1 cellular context compared by ENCODE assay signal in the genomic region with DNA sequence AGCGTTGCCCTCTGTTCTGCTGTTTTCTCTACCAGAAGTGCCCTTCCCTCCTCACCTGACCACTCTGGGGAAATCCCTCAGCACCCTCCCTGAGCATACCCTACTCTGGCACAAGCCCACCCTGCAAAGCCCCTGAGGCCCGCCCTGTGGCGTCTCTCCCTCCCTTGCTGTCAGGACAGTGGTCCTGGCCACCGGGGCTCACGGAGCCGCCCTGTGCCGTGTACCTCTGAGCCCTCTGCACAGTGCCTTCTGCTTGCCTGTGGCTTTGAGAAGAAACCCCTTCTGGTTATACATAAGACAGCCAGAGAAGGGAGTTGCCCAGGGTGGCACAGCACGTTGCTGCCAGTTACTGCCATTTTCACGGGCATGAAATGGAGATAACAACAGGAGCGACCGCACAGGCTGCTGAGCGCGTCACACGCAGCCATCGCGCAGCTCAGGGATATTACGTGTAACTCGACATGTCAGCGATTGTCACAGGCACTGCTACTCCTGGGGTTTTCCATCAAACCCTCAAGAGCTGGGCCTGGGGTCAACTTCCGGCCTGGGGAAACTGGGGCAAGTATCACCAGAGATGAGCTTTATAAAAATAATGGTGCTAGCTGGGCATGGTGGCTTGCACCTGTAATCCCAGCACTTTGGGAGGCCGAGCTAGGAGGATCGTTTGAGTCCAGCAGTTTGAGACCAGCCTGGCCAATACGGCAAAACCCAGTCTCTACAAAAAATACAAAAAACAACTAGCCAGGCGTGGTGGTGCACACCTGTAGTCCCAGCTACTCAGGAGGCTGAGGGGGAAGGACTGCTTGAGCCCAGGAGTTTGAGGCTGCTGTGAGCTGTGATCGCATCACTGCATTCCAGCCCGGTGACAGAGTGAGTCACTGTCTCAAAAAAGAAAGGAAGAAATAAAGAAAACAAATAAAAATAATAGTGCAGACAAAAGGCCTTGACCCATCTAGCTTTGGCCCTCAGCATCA.
TF ChIP-seq lines count a peak whose summit lies in the region.

No MANE protein-coding gene starts in this region.

TF ChIP-seq in endothelial cell of umbilical vein, 7 proteins besides CTCF, POLR2A, EP300 and RAD21:
- TF ChIP-seq GATA2 (IDR thresholded peaks at IDR 0.05; ENCODE audit: insufficient read depth, insufficient read length, low read depth, low read length) = no peak
- no peak for TF ChIP-seq MAX (IDR thresholded peaks at IDR 0.05; ENCODE audit: insufficient read depth, insufficient read length)
- TF ChIP-seq POLR2AphosphoS5 (IDR thresholded peaks at IDR 0.05; ENCODE audit: insufficient read depth, low read depth, low read length) = no peak
- TF ChIP-seq EZH2 (IDR thresholded peaks at IDR 0.05; ENCODE audit: borderline replicate concordance, low read depth, low read length, severe bottlenecking) = no peak
TF ChIP-seq in endothelial cell of umbilical vein: peak in this region for 0.
